Comparison of ENCODE assay signal across 30 cellular contexts in the genomic region with DNA sequence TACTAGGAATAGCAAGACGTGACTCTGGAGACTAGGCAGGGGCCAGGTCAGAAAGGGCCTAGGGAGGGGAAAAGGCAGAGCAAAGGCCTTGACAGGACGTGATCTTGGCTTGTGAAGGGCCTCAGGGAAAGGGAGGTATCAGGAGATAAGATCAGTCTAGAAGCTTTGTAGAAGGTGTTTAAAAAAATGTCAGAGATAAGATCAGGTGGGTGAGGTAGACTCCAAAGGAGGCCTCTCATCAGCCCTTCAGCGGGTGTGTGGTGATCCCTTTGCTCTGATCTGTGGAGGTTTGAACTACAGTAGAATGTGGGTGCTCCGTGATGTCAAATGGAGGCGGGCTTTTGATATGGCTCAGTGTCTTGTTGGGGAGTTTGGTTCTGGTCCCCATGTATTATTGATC.
DNase-seq lines count a peak whose midpoint lies in the region; ATAC-seq and TF ChIP-seq lines count a peak whose summit lies in the region.
"Had no signal": no experiment of that assay in that cellular context is flagged by ENCODE, and none has a peak within 500 bp of the region (broad histone marks: within the 10 kb centered on the region; RNA-seq: fewer than 3 reads in every experiment).

No MANE protein-coding gene starts in this region.

- H3K27me3 Mint-ChIP-seq in activated CD8-positive, alpha-beta T cell treated with anti-CD3 and anti-CD28 coated beads for 36 hours: no peaks in the 10 kb centered on the region
- peaks cover 0 to 3% (median 0%) of the 10 kb centered on the region in 5 donors for H3K27me3 Mint-ChIP-seq in naive thymus-derived CD4-positive, alpha-beta T cell
- H3K27me3 Mint-ChIP-seq: stimulated activated naive CD8-positive, alpha-beta T cell treated with anti-CD3 and anti-CD28 coated beads, Interleukin-15, Interleukin-2, amounts not matched to agents 100 ng/mL and 50 ng/mL, for 24 hours had no signal

- H3K36me3 ChIP-seq in DND-41 (ENCODE audit: insufficient read depth, low read length): no peaks in the 10 kb centered on the region
- no peaks in the 10 kb centered on the region for H3K36me3 ChIP-seq in naive thymus-derived CD4-positive, alpha-beta T cell (ENCODE audit: control insufficient read depth in 2 of 3, insufficient read depth in 3 of 3, low read length in 3 of 3)
- no peaks in the 10 kb centered on the region for H3K36me3 ChIP-seq in osteoblast (ENCODE audit: insufficient read depth, low read length)
- H3K36me3 ChIP-seq: BE2C, left ventricle myocardium inferior, sigmoid colon, transverse colon had no signal

- H3K9ac ChIP-seq in DND-41 (ENCODE audit: low read depth, low read length): no peak overlapping the region
- H3K9ac ChIP-seq: SK-N-SH had no signal

- DNase-seq in activated T-cell treated with anti-CD3 and anti-CD28 coated beads, Interleukin-2, amount 50 U/mL, for 1 hour: peak; percentile 21
- DNase-seq in activated T-cell treated with anti-CD3 and anti-CD28 coated beads for 4 hours (no peak), DND-41 (peak; percentile 12), DMS153 (lab: John Stamatoyannopoulos, UW) (no peak), osteoblast (ENCODE audit: insufficient read length, low spot score, missing footprints) (no peak)
- peak; percentile 30 for DNase-seq in activated CD8-positive, alpha-beta T cell treated with anti-CD3 and anti-CD28 coated beads for 36 hours
- DNase-seq in naive thymus-derived CD4-positive, alpha-beta T cell: peak in 7 of 9 donors; percentile 24 to 69 (median 61)
- DNase-seq: activated CD8-positive, alpha-beta memory T cell treated with anti-CD3 and anti-CD28 coated beads, Interleukin-2, amount 50 U/mL, for 4 hours; BE2C; body of pancreas; effector CD4-positive, alpha-beta T cell; EL; GOT3; left ventricle myocardium inferior; midbrain; NCI-H1092 treated with DMSO at 0.1 percent for 48 hours; NCI-H1930; NCI-H69; nephron progenitor cell; posterior cingulate gyrus; sigmoid colon; SK-N-SH; T1000; transverse colon had no signal

- no peaks in the 10 kb centered on the region for H3K9me3 Mint-ChIP-seq in activated CD8-positive, alpha-beta T cell treated with anti-CD3 and anti-CD28 coated beads for 36 hours
- no peaks in the 10 kb centered on the region for H3K9me3 Mint-ChIP-seq in naive thymus-derived CD4-positive, alpha-beta T cell
- H3K9me3 Mint-ChIP-seq: stimulated activated naive CD8-positive, alpha-beta T cell treated with anti-CD3 and anti-CD28 coated beads, Interleukin-15, Interleukin-2, amounts not matched to agents 100 ng/mL and 50 ng/mL, for 24 hours; WTC11 had no signal

- no peak overlapping the region for H3K27ac Mint-ChIP-seq in activated CD8-positive, alpha-beta T cell treated with anti-CD3 and anti-CD28 coated beads for 36 hours
- H3K27ac Mint-ChIP-seq in naive thymus-derived CD4-positive, alpha-beta T cell: peak overlapping the region in 8 of 9 donors; percentile 10 to 87 (median 60)
- H3K27ac Mint-ChIP-seq: nephron progenitor cell; stimulated activated naive CD8-positive, alpha-beta T cell treated with anti-CD3 and anti-CD28 coated beads, Interleukin-15, Interleukin-2, amounts not matched to agents 100 ng/mL and 50 ng/mL, for 24 hours; WTC11 had no signal

- intact Hi-C loops in activated CD8-positive, alpha-beta T cell treated with anti-CD3 and anti-CD28 coated beads for 36 hours (cut with micrococcal nuclease): loop anchor here (10.0 kb wide), 1 partner anchor 225 kb away; a partner anchor contains a TSS
- intact Hi-C loops in naive thymus-derived CD4-positive, alpha-beta T cell (cut with micrococcal nuclease): no loop called here

- H3K4me1 Mint-ChIP-seq in activated CD8-positive, alpha-beta T cell treated with anti-CD3 and anti-CD28 coated beads for 36 hours (ENCODE audit: low read depth): peaks cover 10% of the 10 kb centered on the region
- H3K4me1 Mint-ChIP-seq in naive thymus-derived CD4-positive, alpha-beta T cell: peaks cover 9 to 19% (median 17%) of the 10 kb centered on the region in 7 donors
- H3K4me1 Mint-ChIP-seq: WTC11 had no signal

- no peak overlapping the region for H3K4me2 ChIP-seq in DND-41 (ENCODE audit: insufficient read depth, low read length)
- no peak overlapping the region for H3K4me2 ChIP-seq in osteoblast (ENCODE audit: insufficient read depth, low read length)
- H3K4me2 ChIP-seq: hepatocyte, SK-N-SH had no signal

- H3K79me2 ChIP-seq in DND-41 (ENCODE audit: insufficient read depth, low read length) (no peaks in the 10 kb centered on the region), osteoblast (ENCODE audit: insufficient read depth, low read length) (no peaks in the 10 kb centered on the region)
- H3K79me2 ChIP-seq: hepatocyte had no signal

- no peaks in the 10 kb centered on the region for H3K36me3 Mint-ChIP-seq in activated CD8-positive, alpha-beta T cell treated with anti-CD3 and anti-CD28 coated beads for 36 hours (ENCODE audit: low read depth)
- H3K36me3 Mint-ChIP-seq in naive thymus-derived CD4-positive, alpha-beta T cell: no peaks in the 10 kb centered on the region
- H3K36me3 Mint-ChIP-seq: WTC11 had no signal

- no peak overlapping the region for H3K4me3 ChIP-seq in DND-41 (ENCODE audit: low read depth in 1 of 2, low read length in 2 of 2)
- no peak overlapping the region for H3K4me3 ChIP-seq in naive thymus-derived CD4-positive, alpha-beta T cell (ENCODE audit: low read length)
- no peak overlapping the region for H3K4me3 ChIP-seq in osteoblast (ENCODE audit: insufficient read depth, low read length)
- H3K4me3 ChIP-seq: body of pancreas, hepatocyte, left ventricle myocardium inferior, sigmoid colon, transverse colon had no signal

- H3K4me1 ChIP-seq in DND-41 (ENCODE audit: insufficient read depth, low read length) (no peaks in the 10 kb centered on the region), osteoblast (ENCODE audit: insufficient read depth, low read length) (peaks cover 6% of the 10 kb centered on the region)
- H3K4me1 ChIP-seq in naive thymus-derived CD4-positive, alpha-beta T cell (ENCODE audit: control insufficient read depth in 2 of 2, insufficient read depth in 2 of 2, low read length in 2 of 2): peaks cover 0 to 12% of the 10 kb centered on the region in 2 donors
- H3K4me1 ChIP-seq: BE2C, body of pancreas, left ventricle myocardium inferior, sigmoid colon, transverse colon had no signal

- H3K9me3 ChIP-seq in DND-41 (ENCODE audit: insufficient read depth, low read length, severe bottlenecking) (no peaks in the 10 kb centered on the region), osteoblast (ENCODE audit: low read depth, low read length) (no peaks in the 10 kb centered on the region)
- no peaks in the 10 kb centered on the region for H3K9me3 ChIP-seq in naive thymus-derived CD4-positive, alpha-beta T cell (ENCODE audit: control insufficient read depth in 2 of 3, low read length in 3 of 3)
- H3K9me3 ChIP-seq: BE2C, body of pancreas, Caco-2, left ventricle myocardium inferior, sigmoid colon, SK-N-SH, transverse colon had no signal

- H3K27me3 ChIP-seq in DND-41 (ENCODE audit: insufficient read depth, low read length, poor library complexity): no peaks in the 10 kb centered on the region
- H3K27me3 ChIP-seq in naive thymus-derived CD4-positive, alpha-beta T cell (ENCODE audit: control insufficient read depth in 2 of 2, insufficient read depth in 2 of 2, low read length in 2 of 2): no peaks in the 10 kb centered on the region
- H3K27me3 ChIP-seq in osteoblast (ENCODE audit: insufficient read depth, low read length): peaks cover 25% of the 10 kb centered on the region
- H3K27me3 ChIP-seq: BE2C, body of pancreas, hepatocyte, sigmoid colon, transverse colon had no signal

- no peak overlapping the region for H2AFZ ChIP-seq in DND-41 (ENCODE audit: low read depth, low read length)
- no peak overlapping the region for H2AFZ ChIP-seq in osteoblast (ENCODE audit: low read length)
- H2AFZ ChIP-seq: hepatocyte had no signal

- H3K4me3 Mint-ChIP-seq in activated CD8-positive, alpha-beta T cell treated with anti-CD3 and anti-CD28 coated beads for 36 hours: no peak overlapping the region
- H3K4me3 Mint-ChIP-seq in naive thymus-derived CD4-positive, alpha-beta T cell: peak overlapping the region in 7 of 10 donors; percentile 26 to 52 (median 43)
- H3K4me3 Mint-ChIP-seq: nephron progenitor cell; stimulated activated naive CD8-positive, alpha-beta T cell treated with anti-CD3 and anti-CD28 coated beads, Interleukin-15, Interleukin-2, amounts not matched to agents 100 ng/mL and 50 ng/mL, for 24 hours; WTC11 had no signal

- peak; percentile 62 for ATAC-seq in DND-41 (ENCODE audit: insufficient read depth, low read depth)
- peak; percentile 68 for ATAC-seq in activated CD8-positive, alpha-beta T cell treated with anti-CD3 and anti-CD28 coated beads for 36 hours
- peak; percentile 89 for ATAC-seq in naive thymus-derived CD4-positive, alpha-beta T cell
- ATAC-seq in GM18517 (IDR thresholded peaks at IDR 0.05; ENCODE audit: unreplicated experiment): no peak
- ATAC-seq: body of pancreas, esophagus mucosa, WTC11 had no signal

- no peak overlapping the region for H3K27ac ChIP-seq in DND-41 (ENCODE audit: low read length)
- no peak overlapping the region for H3K27ac ChIP-seq in naive thymus-derived CD4-positive, alpha-beta T cell (ENCODE audit: low read depth, low read length)
- no peak overlapping the region for H3K27ac ChIP-seq in osteoblast (ENCODE audit: low read depth, low read length)
- H3K27ac ChIP-seq: body of pancreas, hepatocyte, left ventricle myocardium inferior, sigmoid colon, transverse colon had no signal

- no peak for TF ChIP-seq CTCF in DND-41 (IDR thresholded peaks at IDR 0.05; ENCODE audit: borderline replicate concordance, extremely low read depth, low read length, poor library complexity, severe bottlenecking)
- no peak for TF ChIP-seq CTCF in activated CD8-positive, alpha-beta T cell treated with anti-CD3 and anti-CD28 coated beads for 36 hours (IDR thresholded peaks at IDR 0.05)
- no peak for TF ChIP-seq CTCF in osteoblast (IDR thresholded peaks at IDR 0.05; ENCODE audit: extremely low read depth, low read depth, low read length)

- CTCF ChIA-PET in activated CD8-positive, alpha-beta T cell treated with anti-CD3 and anti-CD28 coated beads for 36 hours (lab: Charles Lee): no interaction called here
- CTCF ChIA-PET in naive thymus-derived CD4-positive, alpha-beta T cell (lab: Charles Lee): no interaction called here

- POLR2A ChIA-PET in activated CD8-positive, alpha-beta T cell treated with anti-CD3 and anti-CD28 coated beads for 36 hours (lab: Charles Lee): no interaction called here
- POLR2A ChIA-PET in naive thymus-derived CD4-positive, alpha-beta T cell (lab: Charles Lee): no interaction called here

- no peaks in the 10 kb centered on the region for H4K20me1 ChIP-seq in DND-41 (ENCODE audit: insufficient read depth, low read length)
- no peaks in the 10 kb centered on the region for H4K20me1 ChIP-seq in osteoblast (ENCODE audit: insufficient read depth, low read length)

Comparison
In these comparisons a context has a peak if more than half of its experiments do, and no peak if none do; other contexts are left out.
1. DNase-seq: peak in activated T-cell treated with anti-CD3 and anti-CD28 coated beads, Interleukin-2, amount 50 U/mL, for 1 hour (single experiment), DND-41 (single experiment), activated CD8-positive, alpha-beta T cell treated with anti-CD3 and anti-CD28 coated beads for 36 hours (single experiment) and naive thymus-derived CD4-positive, alpha-beta T cell (7 of 9); none in activated T-cell treated with anti-CD3 and anti-CD28 coated beads for 4 hours (single experiment), DMS153 (single experiment) and osteoblast (single experiment).